8 cellular contexts compared by ENCODE assay signal in genomic region chr12:11500222-11500860, GRCh38.
DNase-seq lines count a peak whose midpoint lies in the region; ATAC-seq and TF ChIP-seq lines count a peak whose summit lies in the region.

No MANE protein-coding gene starts in this region.

- H3K27ac ChIP-seq in HL-60 (replicated peaks) (no peak overlapping the region), adrenal gland (no peak overlapping the region), heart right ventricle (no peak overlapping the region), upper lobe of right lung (no peak overlapping the region)

- no peaks in the 10 kb centered on the region for H3K36me3 ChIP-seq in adrenal gland (replicated peaks in 1 of 2)
- no peaks in the 10 kb centered on the region for H3K36me3 ChIP-seq in heart right ventricle
- H3K36me3 ChIP-seq in upper lobe of right lung, result no peaks in the 10 kb centered on the region

- no peaks in the 10 kb centered on the region for H3K27me3 ChIP-seq in HL-60 (ENCODE audit: insufficient read depth, poor library complexity, severe bottlenecking)
- H3K27me3 ChIP-seq in adrenal gland, result no peaks in the 10 kb centered on the region
- peaks cover 0 to 37% (median 0%) of the 10 kb centered on the region in 7 donors for H3K27me3 ChIP-seq in heart right ventricle
- H3K27me3 ChIP-seq in upper lobe of right lung, result peaks cover 22% of the 10 kb centered on the region

- no peaks in the 10 kb centered on the region for H3K4me1 Mint-ChIP-seq in HFFc6 (ENCODE audit: low read depth)

- 2 to 4% (median 4%) methylated on average over 13 to 59 of the region's 59 CpGs; no CpG with 5 or more reads in 1 of the 4 donors for WGBS in adrenal gland, 4 donors
- WGBS in heart right ventricle, 2 donors, result 3 to 4% methylated on average over 57 to 59 of the region's 59 CpGs

- TF ChIP-seq CTCF in HL-60 (IDR thresholded peaks at IDR 0.05; ENCODE audit: insufficient read depth, low read length), result no peak
- no peak for TF ChIP-seq CTCF in adrenal gland (IDR thresholded peaks at IDR 0.05)
- no peak for TF ChIP-seq CTCF in heart right ventricle (IDR thresholded peaks at IDR 0.05)
- no peak for TF ChIP-seq CTCF in upper lobe of right lung (IDR thresholded peaks at IDR 0.05)
- no peak for TF ChIP-seq CTCF in HFFc6 (IDR thresholded peaks at IDR 0.05)

- H3K9me3 ChIP-seq in adrenal gland (replicated peaks in 1 of 3) (no peaks in the 10 kb centered on the region), heart right ventricle (no peaks in the 10 kb centered on the region), upper lobe of right lung (no peaks in the 10 kb centered on the region)

- intact Hi-C loops in adrenal gland (cut with DNase I) (no loop called here), heart right ventricle (cut with DNase I) (no loop called here), posterior vena cava (cut with DNase I) (no loop called here), upper lobe of right lung (cut with DNase I) (no loop called here)

- H3K4me3 Mint-ChIP-seq in HFFc6, result no peak overlapping the region

- H3K27me3 Mint-ChIP-seq in HFFc6 (ENCODE audit: insufficient read depth), result peaks cover 9% of the 10 kb centered on the region

- peaks cover 11% of the 10 kb centered on the region for H3K9me3 Mint-ChIP-seq in HFFc6

- DNase-seq in COLO829 (ENCODE audit: low spot score) (peak; percentile 86), HL-60 (ENCODE audit: low read depth in 1 of 2, low spot score in 1 of 2) (peak; percentile 38 to 73), T-helper 1 cell (peak; percentile 59 to 76 (median 68)), adrenal gland (peak; percentile 83 to 93 (median 90)), heart right ventricle (peak; percentile 83 to 85), posterior vena cava (ENCODE audit: low spot score) (peak; percentile 94), upper lobe of right lung (peak; percentile 89), HFFc6 (no peak)

- peaks cover 8% of the 10 kb centered on the region for H3K36me3 Mint-ChIP-seq in HFFc6 (ENCODE audit: low read depth)

- no peak for TF ChIP-seq POLR2A in adrenal gland (IDR thresholded peaks at IDR 0.05)

- ATAC-seq in heart right ventricle, result peak; percentile 86 to 94 (median 92)
- peak; percentile 95 for ATAC-seq in upper lobe of right lung

- H3K4me1 ChIP-seq in adrenal gland (replicated peaks in 1 of 2), result peaks cover 5% of the 10 kb centered on the region in 2 donors
- peaks cover 0 to 10% (median 0%) of the 10 kb centered on the region in 9 donors for H3K4me1 ChIP-seq in heart right ventricle
- H3K4me1 ChIP-seq in upper lobe of right lung, result no peaks in the 10 kb centered on the region

- no peak overlapping the region for H3K4me3 ChIP-seq in HL-60 (replicated peaks; ENCODE audit: insufficient read depth, low read length)
- H3K4me3 ChIP-seq in adrenal gland, result no peak overlapping the region
- no peak overlapping the region for H3K4me3 ChIP-seq in heart right ventricle
- no peak overlapping the region for H3K4me3 ChIP-seq in upper lobe of right lung

- no peak overlapping the region for H3K27ac Mint-ChIP-seq in HFFc6
